Comparison of ENCODE assay signal across 1 cellular context in the genomic region with DNA sequence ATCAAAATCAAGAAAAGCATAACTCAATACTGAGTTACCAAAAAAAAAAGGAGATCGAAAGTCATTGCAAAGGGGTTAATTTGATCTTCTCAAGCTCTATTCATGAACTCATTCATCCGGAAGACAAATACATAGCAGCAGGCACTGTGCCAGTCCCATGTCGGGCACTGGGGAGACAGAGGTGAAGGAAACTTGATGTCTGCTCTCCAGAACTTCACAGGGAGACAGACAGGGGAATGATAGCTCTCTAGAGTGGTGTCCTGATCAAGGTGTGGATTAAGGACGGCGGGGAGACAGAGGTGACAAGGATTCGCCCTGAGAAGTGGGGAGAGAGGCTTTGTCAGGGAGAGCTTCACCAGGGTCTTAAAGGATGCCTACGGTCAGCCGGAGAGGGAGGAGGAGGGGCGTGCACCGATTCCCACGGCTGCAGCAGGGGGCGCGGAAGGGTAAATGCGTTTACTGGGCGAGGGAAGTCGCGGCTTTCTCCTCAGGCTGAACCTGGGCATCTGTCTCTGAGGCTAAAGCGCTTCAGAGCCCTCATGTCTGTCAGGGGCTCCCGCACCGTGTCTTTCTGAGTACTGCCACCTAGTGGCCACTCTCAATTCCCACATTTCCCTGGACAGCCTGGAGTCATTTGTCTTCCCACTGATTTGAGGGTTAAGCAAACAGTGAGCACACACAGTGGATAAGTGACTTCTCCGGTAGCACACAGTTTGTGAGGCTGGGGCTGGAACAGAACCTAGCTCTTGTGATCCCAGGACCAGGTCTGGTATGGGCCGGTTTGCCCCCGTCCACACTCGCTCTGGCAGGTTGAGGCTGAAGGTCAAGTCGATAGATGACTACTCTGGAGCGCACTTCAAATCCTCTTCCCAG.
TF ChIP-seq lines count a peak whose summit lies in the region.

No MANE protein-coding gene starts in this region.

TF ChIP-seq in HepG2, 621 proteins besides CTCF, POLR2A, EP300 and RAD21 (continued from another document and continues in another):
- no peak for TF ChIP-seq SYNCRIP (IDR thresholded peaks at IDR 0.05; ENCODE audit: insufficient read depth, low read depth, low read length)
- no peak for TF ChIP-seq CHD4 (IDR thresholded peaks at IDR 0.05; ENCODE audit: borderline replicate concordance, low read length)
- no peak for TF ChIP-seq ZNF121 (CRISPR knock-in tag; IDR thresholded peaks at IDR 0.05)
- TF ChIP-seq STAG1 (CRISPR knock-in tag; IDR thresholded peaks at IDR 0.05) = peak; percentile 74
- 0 out of 2 replicates have a peak, but pooled peaks have one; percentile 39 for TF ChIP-seq MEF2D (CRISPR knock-in tag; IDR thresholded peaks at IDR 0.05)
- TF ChIP-seq ZBTB20 (CRISPR knock-in tag; IDR thresholded peaks at IDR 0.05; ENCODE audit: borderline replicate concordance, low read depth) = no peak
- TF ChIP-seq ZNF34 (CRISPR knock-in tag; IDR thresholded peaks at IDR 0.05; ENCODE audit: borderline replicate concordance) = no peak
- TF ChIP-seq SETDB1 (CRISPR knock-in tag; IDR thresholded peaks at IDR 0.05; ENCODE audit: borderline replicate concordance) = no peak
- TF ChIP-seq ZNF883 (CRISPR knock-in tag; IDR thresholded peaks at IDR 0.05; ENCODE audit: not compliant biosample characterization) = no peak
- no peak for TF ChIP-seq YEATS4 (CRISPR knock-in tag; IDR thresholded peaks at IDR 0.05; ENCODE audit: borderline replicate concordance)
- TF ChIP-seq ZSCAN12 (CRISPR knock-in tag; IDR thresholded peaks at IDR 0.05) = no peak
- TF ChIP-seq SP4 (CRISPR knock-in tag; IDR thresholded peaks at IDR 0.05) = no peak
- TF ChIP-seq, protein P1, sequence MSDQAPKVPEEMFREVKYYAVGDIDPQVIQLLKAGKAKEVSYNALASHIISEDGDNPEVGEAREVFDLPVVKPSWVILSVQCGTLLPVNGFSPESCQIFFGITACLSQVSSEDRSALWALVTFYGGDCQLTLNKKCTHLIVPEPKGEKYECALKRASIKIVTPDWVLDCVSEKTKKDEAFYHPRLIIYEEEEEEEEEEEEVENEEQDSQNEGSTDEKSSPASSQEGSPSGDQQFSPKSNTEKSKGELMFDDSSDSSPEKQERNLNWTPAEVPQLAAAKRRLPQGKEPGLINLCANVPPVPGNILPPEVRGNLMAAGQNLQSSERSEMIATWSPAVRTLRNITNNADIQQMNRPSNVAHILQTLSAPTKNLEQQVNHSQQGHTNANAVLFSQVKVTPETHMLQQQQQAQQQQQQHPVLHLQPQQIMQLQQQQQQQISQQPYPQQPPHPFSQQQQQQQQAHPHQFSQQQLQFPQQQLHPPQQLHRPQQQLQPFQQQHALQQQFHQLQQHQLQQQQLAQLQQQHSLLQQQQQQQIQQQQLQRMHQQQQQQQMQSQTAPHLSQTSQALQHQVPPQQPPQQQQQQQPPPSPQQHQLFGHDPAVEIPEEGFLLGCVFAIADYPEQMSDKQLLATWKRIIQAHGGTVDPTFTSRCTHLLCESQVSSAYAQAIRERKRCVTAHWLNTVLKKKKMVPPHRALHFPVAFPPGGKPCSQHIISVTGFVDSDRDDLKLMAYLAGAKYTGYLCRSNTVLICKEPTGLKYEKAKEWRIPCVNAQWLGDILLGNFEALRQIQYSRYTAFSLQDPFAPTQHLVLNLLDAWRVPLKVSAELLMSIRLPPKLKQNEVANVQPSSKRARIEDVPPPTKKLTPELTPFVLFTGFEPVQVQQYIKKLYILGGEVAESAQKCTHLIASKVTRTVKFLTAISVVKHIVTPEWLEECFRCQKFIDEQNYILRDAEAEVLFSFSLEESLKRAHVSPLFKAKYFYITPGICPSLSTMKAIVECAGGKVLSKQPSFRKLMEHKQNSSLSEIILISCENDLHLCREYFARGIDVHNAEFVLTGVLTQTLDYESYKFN (CRISPR knock-in tag; conservative IDR thresholded peaks at IDR 0.05) = no peak
- 0 out of 2 replicates have a peak, but pooled peaks have one; percentile 16 for TF ChIP-seq TBX2 (CRISPR knock-in tag; IDR thresholded peaks at IDR 0.05; ENCODE audit: borderline replicate concordance)
- no peak for TF ChIP-seq FOXK2 (IDR thresholded peaks at IDR 0.05)
- TF ChIP-seq ZNF652 (CRISPR knock-in tag; IDR thresholded peaks at IDR 0.05; ENCODE audit: borderline replicate concordance, low read depth) = peak; percentile 83
- TF ChIP-seq, protein P2, sequence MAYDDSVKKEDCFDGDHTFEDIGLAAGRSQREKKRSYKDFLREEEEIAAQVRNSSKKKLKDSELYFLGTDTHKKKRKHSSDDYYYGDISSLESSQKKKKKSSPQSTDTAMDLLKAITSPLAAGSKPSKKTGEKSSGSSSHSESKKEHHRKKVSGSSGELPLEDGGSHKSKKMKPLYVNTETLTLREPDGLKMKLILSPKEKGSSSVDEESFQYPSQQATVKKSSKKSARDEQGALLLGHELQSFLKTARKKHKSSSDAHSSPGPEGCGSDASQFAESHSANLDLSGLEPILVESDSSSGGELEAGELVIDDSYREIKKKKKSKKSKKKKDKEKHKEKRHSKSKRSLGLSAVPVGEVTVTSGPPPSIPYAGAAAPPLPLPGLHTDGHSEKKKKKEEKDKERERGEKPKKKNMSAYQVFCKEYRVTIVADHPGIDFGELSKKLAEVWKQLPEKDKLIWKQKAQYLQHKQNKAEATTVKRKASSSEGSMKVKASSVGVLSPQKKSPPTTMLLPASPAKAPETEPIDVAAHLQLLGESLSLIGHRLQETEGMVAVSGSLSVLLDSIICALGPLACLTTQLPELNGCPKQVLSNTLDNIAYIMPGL (CRISPR knock-in tag; IDR thresholded peaks at IDR 0.05; ENCODE audit: borderline replicate concordance in 1 of 2, low read depth in 1 of 2) = peak; percentile 45 to 51; a peak in 2 of 4 replicates
- no peak for TF ChIP-seq ZNF543 (CRISPR knock-in tag; IDR thresholded peaks at IDR 0.05)
- no peak for TF ChIP-seq ZNF253 (CRISPR knock-in tag; IDR thresholded peaks at IDR 0.05; ENCODE audit: borderline replicate concordance)
- TF ChIP-seq, protein P3, sequence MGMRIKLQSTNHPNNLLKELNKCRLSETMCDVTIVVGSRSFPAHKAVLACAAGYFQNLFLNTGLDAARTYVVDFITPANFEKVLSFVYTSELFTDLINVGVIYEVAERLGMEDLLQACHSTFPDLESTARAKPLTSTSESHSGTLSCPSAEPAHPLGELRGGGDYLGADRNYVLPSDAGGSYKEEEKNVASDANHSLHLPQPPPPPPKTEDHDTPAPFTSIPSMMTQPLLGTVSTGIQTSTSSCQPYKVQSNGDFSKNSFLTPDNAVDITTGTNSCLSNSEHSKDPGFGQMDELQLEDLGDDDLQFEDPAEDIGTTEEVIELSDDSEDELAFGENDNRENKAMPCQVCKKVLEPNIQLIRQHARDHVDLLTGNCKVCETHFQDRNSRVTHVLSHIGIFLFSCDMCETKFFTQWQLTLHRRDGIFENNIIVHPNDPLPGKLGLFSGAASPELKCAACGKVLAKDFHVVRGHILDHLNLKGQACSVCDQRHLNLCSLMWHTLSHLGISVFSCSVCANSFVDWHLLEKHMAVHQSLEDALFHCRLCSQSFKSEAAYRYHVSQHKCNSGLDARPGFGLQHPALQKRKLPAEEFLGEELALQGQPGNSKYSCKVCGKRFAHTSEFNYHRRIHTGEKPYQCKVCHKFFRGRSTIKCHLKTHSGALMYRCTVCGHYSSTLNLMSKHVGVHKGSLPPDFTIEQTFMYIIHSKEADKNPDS (CRISPR knock-in tag; IDR thresholded peaks at IDR 0.05) = no peak
- TF ChIP-seq HMG20B (CRISPR knock-in tag; conservative IDR thresholded peaks at IDR 0.05) = no peak
- TF ChIP-seq ZNF749 (CRISPR knock-in tag; IDR thresholded peaks at IDR 0.05; ENCODE audit: borderline replicate concordance) = no peak
- peak; percentile 61; the same call in 1 of the 2 replicates for TF ChIP-seq ZNF501 (CRISPR knock-in tag; IDR thresholded peaks at IDR 0.05)
- TF ChIP-seq NCOR1 (IDR thresholded peaks at IDR 0.05; ENCODE audit: borderline replicate concordance, low read length) = no peak
- no peak for TF ChIP-seq MBNL3 (CRISPR knock-in tag; conservative IDR thresholded peaks at IDR 0.05)
- TF ChIP-seq NKX3-1 (CRISPR knock-in tag; IDR thresholded peaks at IDR 0.05) = no peak
- 0 out of 2 replicates have a peak, but pooled peaks have one; percentile 50 for TF ChIP-seq HDAC2 (CRISPR knock-in tag; IDR thresholded peaks at IDR 0.05)
- TF ChIP-seq ZNF615 (CRISPR knock-in tag; IDR thresholded peaks at IDR 0.05; ENCODE audit: borderline replicate concordance) = no peak
- TF ChIP-seq, protein P4, sequence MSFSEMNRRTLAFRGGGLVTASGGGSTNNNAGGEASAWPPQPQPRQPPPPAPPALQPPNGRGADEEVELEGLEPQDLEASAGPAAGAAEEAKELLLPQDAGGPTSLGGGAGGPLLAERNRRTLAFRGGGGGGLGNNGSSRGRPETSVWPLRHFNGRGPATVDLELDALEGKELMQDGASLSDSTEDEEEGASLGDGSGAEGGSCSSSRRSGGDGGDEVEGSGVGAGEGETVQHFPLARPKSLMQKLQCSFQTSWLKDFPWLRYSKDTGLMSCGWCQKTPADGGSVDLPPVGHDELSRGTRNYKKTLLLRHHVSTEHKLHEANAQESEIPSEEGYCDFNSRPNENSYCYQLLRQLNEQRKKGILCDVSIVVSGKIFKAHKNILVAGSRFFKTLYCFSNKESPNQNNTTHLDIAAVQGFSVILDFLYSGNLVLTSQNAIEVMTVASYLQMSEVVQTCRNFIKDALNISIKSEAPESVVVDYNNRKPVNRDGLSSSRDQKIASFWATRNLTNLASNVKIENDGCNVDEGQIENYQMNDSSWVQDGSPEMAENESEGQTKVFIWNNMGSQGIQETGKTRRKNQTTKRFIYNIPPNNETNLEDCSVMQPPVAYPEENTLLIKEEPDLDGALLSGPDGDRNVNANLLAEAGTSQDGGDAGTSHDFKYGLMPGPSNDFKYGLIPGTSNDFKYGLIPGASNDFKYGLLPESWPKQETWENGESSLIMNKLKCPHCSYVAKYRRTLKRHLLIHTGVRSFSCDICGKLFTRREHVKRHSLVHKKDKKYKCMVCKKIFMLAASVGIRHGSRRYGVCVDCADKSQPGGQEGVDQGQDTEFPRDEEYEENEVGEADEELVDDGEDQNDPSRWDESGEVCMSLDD (CRISPR knock-in tag; IDR thresholded peaks at IDR 0.05; ENCODE audit: borderline replicate concordance) = no peak
- TF ChIP-seq XRCC5 (optimal IDR thresholded peaks at IDR 0.05; ENCODE audit: low read length) = peak; percentile 84
- TF ChIP-seq ZNF782 (CRISPR knock-in tag; IDR thresholded peaks at IDR 0.05; ENCODE audit: borderline replicate concordance) = no peak
- TF ChIP-seq KLF15 (CRISPR knock-in tag; IDR thresholded peaks at IDR 0.05; ENCODE audit: borderline replicate concordance) = no peak
- TF ChIP-seq, protein P5, sequence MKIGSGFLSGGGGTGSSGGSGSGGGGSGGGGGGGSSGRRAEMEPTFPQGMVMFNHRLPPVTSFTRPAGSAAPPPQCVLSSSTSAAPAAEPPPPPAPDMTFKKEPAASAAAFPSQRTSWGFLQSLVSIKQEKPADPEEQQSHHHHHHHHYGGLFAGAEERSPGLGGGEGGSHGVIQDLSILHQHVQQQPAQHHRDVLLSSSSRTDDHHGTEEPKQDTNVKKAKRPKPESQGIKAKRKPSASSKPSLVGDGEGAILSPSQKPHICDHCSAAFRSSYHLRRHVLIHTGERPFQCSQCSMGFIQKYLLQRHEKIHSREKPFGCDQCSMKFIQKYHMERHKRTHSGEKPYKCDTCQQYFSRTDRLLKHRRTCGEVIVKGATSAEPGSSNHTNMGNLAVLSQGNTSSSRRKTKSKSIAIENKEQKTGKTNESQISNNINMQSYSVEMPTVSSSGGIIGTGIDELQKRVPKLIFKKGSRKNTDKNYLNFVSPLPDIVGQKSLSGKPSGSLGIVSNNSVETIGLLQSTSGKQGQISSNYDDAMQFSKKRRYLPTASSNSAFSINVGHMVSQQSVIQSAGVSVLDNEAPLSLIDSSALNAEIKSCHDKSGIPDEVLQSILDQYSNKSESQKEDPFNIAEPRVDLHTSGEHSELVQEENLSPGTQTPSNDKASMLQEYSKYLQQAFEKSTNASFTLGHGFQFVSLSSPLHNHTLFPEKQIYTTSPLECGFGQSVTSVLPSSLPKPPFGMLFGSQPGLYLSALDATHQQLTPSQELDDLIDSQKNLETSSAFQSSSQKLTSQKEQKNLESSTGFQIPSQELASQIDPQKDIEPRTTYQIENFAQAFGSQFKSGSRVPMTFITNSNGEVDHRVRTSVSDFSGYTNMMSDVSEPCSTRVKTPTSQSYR (CRISPR knock-in tag; IDR thresholded peaks at IDR 0.05; ENCODE audit: borderline replicate concordance) = no peak
- TF ChIP-seq PITX1 (CRISPR knock-in tag; IDR thresholded peaks at IDR 0.05) = peak; percentile 49; the same call in 1 of the 2 replicates
- TF ChIP-seq ZNF124 (CRISPR knock-in tag; IDR thresholded peaks at IDR 0.05) = no peak
- TF ChIP-seq ZBTB7B (CRISPR knock-in tag; IDR thresholded peaks at IDR 0.05) = 0 out of 2 replicates have a peak, but pooled peaks have one; percentile 48
- TF ChIP-seq, protein P6, sequence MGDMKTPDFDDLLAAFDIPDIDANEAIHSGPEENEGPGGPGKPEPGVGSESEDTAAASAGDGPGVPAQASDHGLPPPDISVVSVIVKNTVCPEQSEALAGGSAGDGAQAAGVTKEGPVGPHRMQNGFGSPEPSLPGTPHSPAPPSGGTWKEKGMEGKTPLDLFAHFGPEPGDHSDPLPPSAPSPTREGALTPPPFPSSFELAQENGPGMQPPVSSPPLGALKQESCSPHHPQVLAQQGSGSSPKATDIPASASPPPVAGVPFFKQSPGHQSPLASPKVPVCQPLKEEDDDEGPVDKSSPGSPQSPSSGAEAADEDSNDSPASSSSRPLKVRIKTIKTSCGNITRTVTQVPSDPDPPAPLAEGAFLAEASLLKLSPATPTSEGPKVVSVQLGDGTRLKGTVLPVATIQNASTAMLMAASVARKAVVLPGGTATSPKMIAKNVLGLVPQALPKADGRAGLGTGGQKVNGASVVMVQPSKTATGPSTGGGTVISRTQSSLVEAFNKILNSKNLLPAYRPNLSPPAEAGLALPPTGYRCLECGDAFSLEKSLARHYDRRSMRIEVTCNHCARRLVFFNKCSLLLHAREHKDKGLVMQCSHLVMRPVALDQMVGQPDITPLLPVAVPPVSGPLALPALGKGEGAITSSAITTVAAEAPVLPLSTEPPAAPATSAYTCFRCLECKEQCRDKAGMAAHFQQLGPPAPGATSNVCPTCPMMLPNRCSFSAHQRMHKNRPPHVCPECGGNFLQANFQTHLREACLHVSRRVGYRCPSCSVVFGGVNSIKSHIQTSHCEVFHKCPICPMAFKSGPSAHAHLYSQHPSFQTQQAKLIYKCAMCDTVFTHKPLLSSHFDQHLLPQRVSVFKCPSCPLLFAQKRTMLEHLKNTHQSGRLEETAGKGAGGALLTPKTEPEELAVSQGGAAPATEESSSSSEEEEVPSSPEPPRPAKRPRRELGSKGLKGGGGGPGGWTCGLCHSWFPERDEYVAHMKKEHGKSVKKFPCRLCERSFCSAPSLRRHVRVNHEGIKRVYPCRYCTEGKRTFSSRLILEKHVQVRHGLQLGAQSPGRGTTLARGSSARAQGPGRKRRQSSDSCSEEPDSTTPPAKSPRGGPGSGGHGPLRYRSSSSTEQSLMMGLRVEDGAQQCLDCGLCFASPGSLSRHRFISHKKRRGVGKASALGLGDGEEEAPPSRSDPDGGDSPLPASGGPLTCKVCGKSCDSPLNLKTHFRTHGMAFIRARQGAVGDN (CRISPR knock-in tag; IDR thresholded peaks at IDR 0.05) = 0 out of 2 replicates have a peak, but pooled peaks have one; percentile 29
- TF ChIP-seq NFIB (CRISPR knock-in tag; IDR thresholded peaks at IDR 0.05; ENCODE audit: borderline replicate concordance) = no peak
- no peak for TF ChIP-seq TBX3 (IDR thresholded peaks at IDR 0.05; ENCODE audit: borderline replicate concordance)
- TF ChIP-seq REPIN1 (CRISPR knock-in tag; IDR thresholded peaks at IDR 0.05; ENCODE audit: borderline replicate concordance, low read depth) = peak; percentile 68; the same call in 1 of the 2 replicates
